Comparison of ENCODE assay signal across 15 cellular contexts in genomic region chr2:242098445-242099128, GRCh38.
DNase-seq lines count a peak whose midpoint lies in the region; ATAC-seq, FAIRE-seq and TF ChIP-seq lines count a peak whose summit lies in the region.
"Had no signal": no experiment of that assay in that cellular context is flagged by ENCODE, and none has a peak within 500 bp of the region (broad histone marks: within the 10 kb centered on the region; RNA-seq: fewer than 3 reads in every experiment).

No MANE protein-coding gene starts in this region.

- ATAC-seq in left ventricle myocardium superior: peak; percentile 41
- ATAC-seq in Right ventricle myocardium inferior: no peak
- ATAC-seq in K562: peak; percentile 98
- no peak for ATAC-seq in HG02642 (IDR thresholded peaks at IDR 0.05; ENCODE audit: poor library complexity, unreplicated experiment)
- ATAC-seq: activated CD8-positive, alpha-beta memory T cell treated with anti-CD3 and anti-CD28 coated beads, Interleukin-2, amount 10 ng/mL, durations not matched to agents 7 days and 5 days; HCT116 had no signal

- CTCF ChIA-PET in K562 (lab: Yijun Ruan, JAX; ENCODE audit: low intra/inter-chr PET ratio): no interaction called here

- H4K20me1 ChIP-seq in K562 (replicated peaks; ENCODE audit: control insufficient read depth, insufficient read depth, low read length): no peaks in the 10 kb centered on the region

- TF ChIP-seq CTCF in K562 (IDR thresholded peaks at IDR 0.05 in 2 of 3, conservative IDR thresholded peaks at IDR 0.05 in 1 of 3; ENCODE audit: insufficient read depth in 2 of 3, low read depth in 1 of 3, low read length in 3 of 3): peak in 1 of 3 experiments; percentile 11; a peak in 1 of 6 replicates

- peak overlapping the region; percentile 79 for H3K27ac ChIP-seq in K562 (ENCODE audit: extremely low read depth, low read depth, low read length)
- H3K27ac ChIP-seq: SJSA1 had no signal

- peaks cover 8% of the 10 kb centered on the region; the same call in 2 of the 3 replicates for H3K36me3 ChIP-seq in K562 (ENCODE audit: control insufficient read depth, insufficient read depth, low read length)
- H3K36me3 ChIP-seq in H7 (replicated peaks; ENCODE audit: control insufficient read depth, insufficient read depth, low read length): no peaks in the 10 kb centered on the region
- H3K36me3 ChIP-seq: SJSA1 had no signal

- no peaks in the 10 kb centered on the region for H3K9me1 ChIP-seq in K562 (ENCODE audit: control insufficient read depth, insufficient read depth, low read length)

- TF ChIP-seq POLR2A in K562 (conservative IDR thresholded peaks at IDR 0.05): peak; percentile 56; the same call in 1 of the 2 replicates

- DNase-seq in left ventricle myocardium superior (no peak), Right ventricle myocardium inferior (ENCODE audit: missing footprints) (no peak), Kasumi-1 (lab: John Stamatoyannopoulos, UW) (peak; percentile 65 to 68), K562 (ENCODE audit: extremely low read depth in 1 of 4, low spot score in 3 of 4) (peak; percentile 16 to 85 (median 48)), H7 (no peak), superior temporal gyrus (ENCODE audit: extremely low spot score) (no peak), DMS114 treated with DMSO at 0.1 percent for 48 hours (lab: John Stamatoyannopoulos, UW; ENCODE audit: unreplicated experiment) (no peak)
- DNase-seq: ACHN; activated CD8-positive, alpha-beta memory T cell treated with anti-CD3 and anti-CD28 coated beads, Interleukin-2, amount 10 ng/mL, durations not matched to agents 7 days and 5 days; midbrain; NCI-H1092 had no signal

- POLR2A ChIA-PET in K562 (lab: Yijun Ruan, JAX): interaction anchor here (1.6 to 2.0 kb wide), 2 partner anchors 9 to 43 kb away, joined by 4 to 6 read pairs; no protein-coding TSS in a partner anchor

- intact Hi-C loops in left ventricle myocardium superior (cut with micrococcal nuclease): no loop called here
- intact Hi-C loops in Right ventricle myocardium inferior (cut with DNase I): no loop called here
- intact Hi-C loops in K562 (cut with micrococcal nuclease): no loop called here

- TF ChIP-seq EP300 in K562 (IDR thresholded peaks at IDR 0.05; ENCODE audit: low read length): peak; percentile 47

- BruUV-seq in K562 (replicated peaks; lab: Mats Ljungman, UMichigan): no TSS peak

- H2AFZ ChIP-seq in K562 (ENCODE audit: low read depth, low read length): peak overlapping the region; percentile 72

- H3K79me2 ChIP-seq in K562 (ENCODE audit: control insufficient read depth, insufficient read depth, low read length): peaks cover 9% of the 10 kb centered on the region; the same call in 2 of the 3 replicates

- H3K4me3 ChIP-seq in K562: no peak overlapping the region
- no peak overlapping the region for H3K4me3 ChIP-seq in H7 (ENCODE audit: insufficient read depth, low read depth, low read length)
- H3K4me3 ChIP-seq: SJSA1, smooth muscle cell had no signal

- in situ Hi-C loops in K562 (cut with MboI): no loop called here

- peak in 1 of 2 experiments; percentile 43; a peak in 2 of 4 replicates for TF ChIP-seq RAD21 in K562 (CRISPR knock-in tag; conservative IDR thresholded peaks at IDR 0.05 in 1 of 2, IDR thresholded peaks at IDR 0.05 in 1 of 2)

- H3K4me2 ChIP-seq in K562 (ENCODE audit: insufficient read depth, low read length): peak overlapping the region; percentile 67
- H3K4me2 ChIP-seq: smooth muscle cell had no signal

- H3K4me1 ChIP-seq in K562 (replicated peaks in 1 of 2; ENCODE audit: control insufficient read depth in 2 of 2, insufficient read depth in 2 of 2, low read length in 2 of 2): peaks cover 5 to 27% of the 10 kb centered on the region in 2 experiments
- H3K4me1 ChIP-seq: SJSA1 had no signal

- H3K9ac ChIP-seq in K562 (ENCODE audit: insufficient read depth in 1 of 2, low read depth in 2 of 2, low read length in 2 of 2): peak overlapping the region in 1 of 2 experiments; percentile 76; a peak in 2 of 4 replicates

- 32% methylated on average over 7 of the region's 7 CpGs for WGBS in K562 (ENCODE audit: insufficient coverage, low coverage, missing lambda C conversion rate)

- H3K27me3 ChIP-seq in K562 (ENCODE audit: control insufficient read depth in 2 of 2, insufficient read depth in 2 of 2, low read length in 2 of 2): no peaks in the 10 kb centered on the region
- H3K27me3 ChIP-seq in H7 (ENCODE audit: control insufficient read depth, insufficient read depth, low read length): no peaks in the 10 kb centered on the region
- H3K27me3 ChIP-seq: SJSA1 had no signal

- no peaks in the 10 kb centered on the region for H3K9me3 ChIP-seq in K562 (replicated peaks; ENCODE audit: control insufficient read depth, insufficient read depth, low read depth, low read length)
- H3K9me3 ChIP-seq: SJSA1 had no signal

- FAIRE-seq in K562 (lab: Jason Lieb, UNC): peak; percentile 97

TF ChIP-seq in K562, 482 proteins besides CTCF, POLR2A, EP300 and RAD21 (continues in another document):
- TF ChIP-seq HMG20A (CRISPR knock-in tag; conservative IDR thresholded peaks at IDR 0.05) (no peak), ZBTB2 (IDR thresholded peaks at IDR 0.05) (0 out of 2 replicates have a peak, but pooled peaks have one; percentile 40), ETV5 (CRISPR knock-in tag; IDR thresholded peaks at IDR 0.05; ENCODE audit: low read depth) (no peak), STAT5B (CRISPR knock-in tag; IDR thresholded peaks at IDR 0.05) (no peak), ZNF224 (CRISPR knock-in tag; IDR thresholded peaks at IDR 0.05) (no peak), HDAC3 (IDR thresholded peaks at IDR 0.05; ENCODE audit: borderline replicate concordance, partially characterized antibody) (no peak), RFX5 (IDR thresholded peaks at IDR 0.05; ENCODE audit: low read depth, low read length) (no peak), CAMTA2 (CRISPR knock-in tag; conservative IDR thresholded peaks at IDR 0.05) (no peak), THAP7 (CRISPR knock-in tag; IDR thresholded peaks at IDR 0.05) (no peak), SMC3 (conservative IDR thresholded peaks at IDR 0.05; ENCODE audit: insufficient read depth, low read depth, low read length) (no peak), TRIM28 (IDR thresholded peaks at IDR 0.05) (no peak), ZNF77 (CRISPR knock-in tag; IDR thresholded peaks at IDR 0.05) (no peak), VEZF1 (CRISPR knock-in tag; IDR thresholded peaks at IDR 0.05) (no peak)
- TF ChIP-seq, protein P1, sequence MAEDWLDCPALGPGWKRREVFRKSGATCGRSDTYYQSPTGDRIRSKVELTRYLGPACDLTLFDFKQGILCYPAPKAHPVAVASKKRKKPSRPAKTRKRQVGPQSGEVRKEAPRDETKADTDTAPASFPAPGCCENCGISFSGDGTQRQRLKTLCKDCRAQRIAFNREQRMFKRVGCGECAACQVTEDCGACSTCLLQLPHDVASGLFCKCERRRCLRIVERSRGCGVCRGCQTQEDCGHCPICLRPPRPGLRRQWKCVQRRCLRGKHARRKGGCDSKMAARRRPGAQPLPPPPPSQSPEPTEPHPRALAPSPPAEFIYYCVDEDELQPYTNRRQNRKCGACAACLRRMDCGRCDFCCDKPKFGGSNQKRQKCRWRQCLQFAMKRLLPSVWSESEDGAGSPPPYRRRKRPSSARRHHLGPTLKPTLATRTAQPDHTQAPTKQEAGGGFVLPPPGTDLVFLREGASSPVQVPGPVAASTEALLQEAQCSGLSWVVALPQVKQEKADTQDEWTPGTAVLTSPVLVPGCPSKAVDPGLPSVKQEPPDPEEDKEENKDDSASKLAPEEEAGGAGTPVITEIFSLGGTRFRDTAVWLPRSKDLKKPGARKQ (CRISPR knock-in tag; IDR thresholded peaks at IDR 0.05): no peak

Comparison
In these comparisons a context has a peak if more than half of its experiments do, and no peak if none do; other contexts are left out.
1. ATAC-seq: peak in left ventricle myocardium superior (single experiment) and K562 (single experiment); none in Right ventricle myocardium inferior (single experiment) and HG02642 (single experiment).
2. DNase-seq: peak in Kasumi-1 (2 of 2) and K562 (4 of 4); none in left ventricle myocardium superior (single experiment), Right ventricle myocardium inferior (single experiment), H7 (single experiment), superior temporal gyrus (single experiment) and DMS114 treated with DMSO at 0.1 percent for 48 hours (single experiment).